In genomic region chr1:107750364-107750959, GRCh38 we compare ENCODE assay signal across 8 cellular contexts.
DNase-seq lines count a peak whose midpoint lies in the region; ATAC-seq and TF ChIP-seq lines count a peak whose summit lies in the region.

No MANE protein-coding gene starts in this region.

- H3K79me2 ChIP-seq in H9 (ENCODE audit: insufficient read depth, low read length) = no peaks in the 10 kb centered on the region

- no peak overlapping the region for H3K23ac ChIP-seq in H9 (ENCODE audit: insufficient read length, low read depth, low read length)

- H3K4me3 ChIP-seq in gastroesophageal sphincter (no peak overlapping the region), prostate gland (no peak overlapping the region)

- H3K4me3 Mint-ChIP-seq in H9 = no peak overlapping the region

- H3K36me3 ChIP-seq in gastroesophageal sphincter = no peaks in the 10 kb centered on the region
- no peaks in the 10 kb centered on the region for H3K36me3 ChIP-seq in prostate gland

- no peak overlapping the region for H3K27ac ChIP-seq in H9 (ENCODE audit: insufficient read length, low read depth, low read length)
- no peak overlapping the region for H3K27ac ChIP-seq in gastroesophageal sphincter
- H3K27ac ChIP-seq in prostate gland = no peak overlapping the region

- H2BK20ac ChIP-seq in H9 (ENCODE audit: low read depth, low read length, poor library complexity, severe bottlenecking) = no peak overlapping the region

- no peak overlapping the region for H4K91ac ChIP-seq in H9 (ENCODE audit: insufficient read length, low read depth, low read length)

- H3K4me2 ChIP-seq in H9 (ENCODE audit: insufficient read depth, insufficient read length, low read length) = no peak overlapping the region

- peak; percentile 43 for DNase-seq in D341Med (ENCODE audit: low spot score)
- peak; percentile 51 for DNase-seq in H9
- peak; percentile 40 for DNase-seq in NCI-H2196 (lab: John Stamatoyannopoulos, UW; ENCODE audit: unreplicated experiment)
- DNase-seq in activated CD4-positive, alpha-beta T cell treated with anti-CD3 and anti-CD28 coated beads, Interleukin-2, amount 50 U/mL, for 1 hour = peak; percentile 5
- peak; percentile 68 for DNase-seq in prostate gland (ENCODE audit: low spot score)

- no peak for TF ChIP-seq EP300 in gastroesophageal sphincter (IDR thresholded peaks at IDR 0.05)

- H3K79me1 ChIP-seq in H9 (ENCODE audit: insufficient read depth, low read depth, low read length, poor library complexity, severe bottlenecking) = no peaks in the 10 kb centered on the region

- H4K8ac ChIP-seq in H9 (replicated peaks; ENCODE audit: insufficient read length, low read depth, low read length) = no peak overlapping the region

- H3K9me3 ChIP-seq in H9 (ENCODE audit: control insufficient read depth, low read depth, low read length) = no peaks in the 10 kb centered on the region
- H3K9me3 ChIP-seq in gastroesophageal sphincter = no peaks in the 10 kb centered on the region
- no peaks in the 10 kb centered on the region for H3K9me3 ChIP-seq in prostate gland

- no peak overlapping the region for H4K5ac ChIP-seq in H9 (ENCODE audit: insufficient read length, low read depth, low read length)

- H2BK120ac ChIP-seq in H9 (ENCODE audit: low read depth, low read length, poor library complexity, severe bottlenecking) = no peak overlapping the region

- no peak overlapping the region for H2BK15ac ChIP-seq in H9 (ENCODE audit: low read depth, low read length)

- no peak overlapping the region for H3K4ac ChIP-seq in H9 (ENCODE audit: low read depth, low read length)

- H2BK12ac ChIP-seq in H9 (ENCODE audit: insufficient read length, low read depth, low read length) = no peak overlapping the region

- H3K56ac ChIP-seq in H9 (ENCODE audit: insufficient read length, low read depth, low read length) = no peak overlapping the region

- ATAC-seq in gastroesophageal sphincter (no peak), GM18867 (IDR thresholded peaks at IDR 0.05; ENCODE audit: unreplicated experiment) (no peak), HG03095 (IDR thresholded peaks at IDR 0.05; ENCODE audit: unreplicated experiment) (no peak)

- no peaks in the 10 kb centered on the region for H3K27me3 Mint-ChIP-seq in H9 (ENCODE audit: low read depth)

- H2AK5ac ChIP-seq in H9 (ENCODE audit: insufficient read length, low read length) = no peak overlapping the region

- H3K9me3 Mint-ChIP-seq in H9 = no peaks in the 10 kb centered on the region

- peaks cover 9 to 14% of the 10 kb centered on the region in 2 experiments for H3K4me1 Mint-ChIP-seq in H9

- TF ChIP-seq POLR2A in gastroesophageal sphincter (IDR thresholded peaks at IDR 0.05) (no peak), prostate gland (IDR thresholded peaks at IDR 0.05) (no peak)

- no peak overlapping the region for H3K18ac ChIP-seq in H9 (ENCODE audit: insufficient read length, low read depth, low read length)

- no peak overlapping the region for H2AFZ ChIP-seq in H9 (ENCODE audit: low read length)

- H3K9ac ChIP-seq in H9 (ENCODE audit: extremely low read depth, insufficient read length, low read length) = no peak overlapping the region

- WGBS in H9 (ENCODE audit: extremely low coverage, insufficient read length, low lambda C conversion rate) = no CpG with 5 or more reads among the region's 6 CpGs
- WGBS in gastroesophageal sphincter (ENCODE audit: low coverage in 1 of 2), 2 donors = 22% methylated on average over 6 of the region's 6 CpGs
- 21% methylated on average over 6 of the region's 6 CpGs for WGBS in prostate gland

- H3K4me1 ChIP-seq in H9 (ENCODE audit: insufficient read depth, low read length) = no peaks in the 10 kb centered on the region; the same call in 1 of the 2 replicates
- H3K4me1 ChIP-seq in gastroesophageal sphincter = no peaks in the 10 kb centered on the region
- no peaks in the 10 kb centered on the region for H3K4me1 ChIP-seq in prostate gland (replicated peaks)

- H3K23me2 ChIP-seq in H9 (ENCODE audit: insufficient read length, low read depth, low read length, poor library complexity, severe bottlenecking) = no peaks in the 10 kb centered on the region

- H3K27ac Mint-ChIP-seq in H9 = no peak overlapping the region

- TF ChIP-seq CTCF in H9 (conservative IDR thresholded peaks at IDR 0.05) (peak; percentile 93), gastroesophageal sphincter (IDR thresholded peaks at IDR 0.05) (peak; percentile 52 to 76 (median 63)), prostate gland (IDR thresholded peaks at IDR 0.05) (peak; percentile 42 to 71 (median 66))

- H3K14ac ChIP-seq in H9 (ENCODE audit: insufficient read depth, low read length) = no peak overlapping the region

- H3K36me3 Mint-ChIP-seq in H9 (ENCODE audit: insufficient read depth in 1 of 3, low read depth in 3 of 3) = peaks cover 0 to 2% (median 0%) of the 10 kb centered on the region in 3 experiments; a peak in 3 of 7 replicates

- intact Hi-C loops in prostate gland (cut with DNase I) = loop anchor here (5.0 to 10.0 kb wide), 2 partner anchors 476 to 1723 kb away; no protein-coding TSS in a partner anchor

- H2BK5ac ChIP-seq in H9 (ENCODE audit: insufficient read length, low read length) = no peak overlapping the region

- no peak overlapping the region for H3T11ph ChIP-seq in H9 (ENCODE audit: low read length)

- H3K27me3 ChIP-seq in H9 (ENCODE audit: insufficient read depth, low read length) (no peaks in the 10 kb centered on the region), gastroesophageal sphincter (no peaks in the 10 kb centered on the region), prostate gland (replicated peaks; ENCODE audit: insufficient read depth) (no peaks in the 10 kb centered on the region)

- no peaks in the 10 kb centered on the region for H4K20me1 ChIP-seq in H9 (ENCODE audit: control insufficient read depth, insufficient read depth, insufficient read length)

Comparison
In these comparisons a context has a peak if more than half of its experiments do, and no peak if none do; other contexts are left out.
1. DNase-seq: peak in every context shown above with its lines; median percentile 68 in prostate gland; 51 in H9; 43 in D341Med; 40 in NCI-H2196; 5 in activated CD4-positive, alpha-beta T cell treated with anti-CD3 and anti-CD28 coated beads, Interleukin-2, amount 50 U/mL, for 1 hour.